In the genomic region with DNA sequence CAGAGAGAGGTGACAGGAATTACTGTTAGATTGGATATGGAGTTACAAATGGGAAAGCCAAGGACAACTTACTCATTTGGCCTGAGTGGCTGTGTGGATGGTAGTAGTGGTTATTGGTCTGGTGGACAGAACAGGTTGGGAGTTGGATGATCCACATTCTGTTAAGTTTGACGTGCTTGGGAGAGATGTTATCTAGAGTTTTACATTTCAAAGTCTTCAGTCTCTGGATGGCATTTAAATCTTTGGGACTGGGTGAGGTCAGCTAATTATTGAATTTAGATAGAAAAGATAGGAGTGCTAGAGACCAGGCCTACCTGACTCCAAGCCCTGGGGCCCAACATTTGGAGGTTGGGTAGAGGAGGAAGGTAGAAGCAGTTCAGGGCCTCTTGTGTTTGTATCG, we compare ENCODE assay signal across 16 cellular contexts.
"Had no signal": no experiment of that assay in that cellular context is flagged by ENCODE, and none has a peak within 500 bp of the region (broad histone marks: within the 10 kb centered on the region; RNA-seq: fewer than 3 reads in every experiment).

No MANE protein-coding gene starts in this region.

- H3K4me1 ChIP-seq: left lung, uterus had no signal

- H3K4me3 ChIP-seq: coronary artery, gastrocnemius medialis, heart right ventricle, left lung, thoracic aorta, uterus had no signal

- FAIRE-seq: keratinocyte had no signal

- H3K27me3 ChIP-seq: gastrocnemius medialis, heart right ventricle, left lung, uterus had no signal

- H3K27me3 Mint-ChIP-seq: stimulated activated naive CD8-positive, alpha-beta T cell treated with anti-CD3 and anti-CD28 coated beads, Interleukin-15, Interleukin-2, amounts not matched to agents 100 ng/mL and 50 ng/mL, for 24 hours; T-helper 17 cell had no signal

- DNase-seq: activated CD4-positive, CD25-positive, alpha-beta regulatory T cell; activated naive CD4-positive, alpha-beta T cell treated with Interleukin-2 at 50 U/mL for 16 hours; caudate nucleus; effector CD8-positive, alpha-beta T cell; gastrocnemius medialis; heart right ventricle; left lung; nephron progenitor cell; stimulated activated CD4-positive, alpha-beta T cell treated with anti-CD3 and anti-CD28 coated beads, Interleukin-2, amount 100 ng/mL, for 48 hours; T-helper 17 cell; uterus had no signal

- H3K36me3 ChIP-seq: gastrocnemius medialis, heart right ventricle, left lung, thoracic aorta, uterus had no signal

- ATAC-seq: gastrocnemius medialis, heart right ventricle, left lung, T-helper 17 cell had no signal

- H3K27ac ChIP-seq: coronary artery, epithelial cell of prostate, gastrocnemius medialis, heart right ventricle, left lung, thoracic aorta, uterus had no signal

- H3K27ac Mint-ChIP-seq: nephron progenitor cell; stimulated activated naive CD8-positive, alpha-beta T cell treated with anti-CD3 and anti-CD28 coated beads, Interleukin-15, Interleukin-2, amounts not matched to agents 100 ng/mL and 50 ng/mL, for 24 hours; T-helper 17 cell had no signal

- H3K4me3 Mint-ChIP-seq: nephron progenitor cell; stimulated activated naive CD8-positive, alpha-beta T cell treated with anti-CD3 and anti-CD28 coated beads, Interleukin-15, Interleukin-2, amounts not matched to agents 100 ng/mL and 50 ng/mL, for 24 hours; T-helper 17 cell had no signal

- H3K9me3 Mint-ChIP-seq: stimulated activated naive CD8-positive, alpha-beta T cell treated with anti-CD3 and anti-CD28 coated beads, Interleukin-15, Interleukin-2, amounts not matched to agents 100 ng/mL and 50 ng/mL, for 24 hours had no signal
